ENCODE assay signal across 8 cellular contexts in the genomic region with DNA sequence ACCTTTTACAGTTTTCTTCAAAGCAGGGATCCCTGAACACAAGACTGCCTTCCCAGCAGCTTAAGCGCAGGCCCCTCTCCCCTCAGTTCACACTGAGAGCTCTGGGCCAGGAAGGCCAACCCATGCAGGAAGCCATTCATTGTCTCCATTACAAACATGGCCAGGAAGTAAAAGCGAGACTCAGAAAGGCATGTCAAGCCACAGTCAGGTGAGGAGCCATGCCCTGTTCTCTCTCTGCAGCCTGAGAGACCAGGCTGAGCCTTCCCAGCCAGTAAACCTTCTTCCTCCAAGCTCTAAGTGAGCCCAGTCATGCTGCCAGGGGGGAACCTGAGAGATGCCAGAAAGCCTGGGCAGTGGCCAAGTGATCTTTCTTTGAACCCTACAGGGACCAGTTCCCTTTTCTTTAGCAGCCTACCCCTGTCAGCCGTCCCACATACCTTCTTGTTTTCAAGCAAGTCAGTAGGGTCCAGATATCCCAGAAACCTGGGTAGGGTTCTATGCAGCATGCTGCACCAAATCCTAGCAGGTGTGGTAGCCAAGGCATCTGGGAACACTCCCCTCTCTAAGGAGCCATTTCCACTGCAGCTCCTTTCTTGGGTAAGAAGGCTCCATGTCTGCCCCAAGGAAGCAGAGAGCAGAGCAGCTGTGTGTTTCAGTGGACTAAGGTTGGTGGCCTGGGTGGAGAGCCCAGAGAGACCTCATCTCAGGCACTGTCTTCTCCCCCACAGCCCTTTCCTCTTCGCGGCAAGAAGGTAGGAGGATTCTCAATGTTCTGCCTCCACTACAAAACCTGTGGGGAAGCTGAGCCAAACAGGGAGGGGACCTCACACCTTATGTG. TPM values are rescaled to one million over a fixed set of nuclear protein-coding genes. Genes with fewer than 3 reads are reported as not detected.
A peak's percentile ranks its signal among the peaks of the same experiment; 100 is the strongest.
DNase-seq lines count a peak whose midpoint lies in the region; ATAC-seq and TF ChIP-seq lines count a peak whose summit lies in the region.

No MANE protein-coding gene starts in this region.

- H3K4me1 Mint-ChIP-seq in CD14-positive monocyte (peaks cover 80% of the 10 kb centered on the region), HFFc6 (ENCODE audit: low read depth) (peaks cover 24% of the 10 kb centered on the region)
- H3K4me1 Mint-ChIP-seq in activated T-helper 2 cell treated with anti-CD3 and anti-CD28 coated beads, Interferon-gamma antibody, Interleukin-2, Interleukin-4, amounts not matched to agents 10 μg/mL and 5 μg/mL and 100 μg/mL, durations not matched to agents 14 hours and 24 hours and 36 hours (ENCODE audit: low read depth) = peaks cover 64% of the 10 kb centered on the region
- peaks cover 70 to 85% (median 78%) of the 10 kb centered on the region in 7 donors for H3K4me1 Mint-ChIP-seq in naive thymus-derived CD4-positive, alpha-beta T cell

- CTCF ChIA-PET in naive thymus-derived CD4-positive, alpha-beta T cell (lab: Charles Lee) = interaction anchor here (1.1 to 5.6 kb wide), 7 partner anchors 9 to 187 kb away, joined by 4 to 63 read pairs (median 6); no protein-coding TSS in a partner anchor

- no peaks in the 10 kb centered on the region for H3K9me3 ChIP-seq in naive thymus-derived CD4-positive, alpha-beta T cell (ENCODE audit: control insufficient read depth in 2 of 3, low read length in 3 of 3)

- H3K4me3 Mint-ChIP-seq in CD14-positive monocyte (peak overlapping the region; percentile 93 to 98), HFFc6 (no peak overlapping the region)
- peak overlapping the region; percentile 97 for H3K4me3 Mint-ChIP-seq in activated T-helper 2 cell treated with anti-CD3 and anti-CD28 coated beads, Interferon-gamma antibody, Interleukin-2, Interleukin-4, amounts not matched to agents 10 μg/mL and 5 μg/mL and 100 μg/mL, durations not matched to agents 14 hours and 24 hours and 36 hours (ENCODE audit: low read depth)
- H3K4me3 Mint-ChIP-seq in naive thymus-derived CD4-positive, alpha-beta T cell = peak overlapping the region; percentile 89 to 100 (median 98)

- H3K27ac Mint-ChIP-seq in CD14-positive monocyte (peak overlapping the region; percentile 95 to 98 (median 98)), HFFc6 (no peak overlapping the region)
- H3K27ac Mint-ChIP-seq in activated T-helper 2 cell treated with anti-CD3 and anti-CD28 coated beads, Interferon-gamma antibody, Interleukin-2, Interleukin-4, amounts not matched to agents 10 μg/mL and 5 μg/mL and 100 μg/mL, durations not matched to agents 14 hours and 24 hours and 36 hours = peak overlapping the region; percentile 97
- peak overlapping the region in 7 of 9 donors; percentile 90 to 99 (median 97) for H3K27ac Mint-ChIP-seq in naive thymus-derived CD4-positive, alpha-beta T cell

- no peak for TF ChIP-seq CTCF in CD14-positive monocyte (IDR thresholded peaks at IDR 0.05)
- TF ChIP-seq CTCF in HFFc6 (IDR thresholded peaks at IDR 0.05) = no peak

- H3K36me3 Mint-ChIP-seq in CD14-positive monocyte = peaks cover 40 to 42% of the 10 kb centered on the region in 2 donors
- H3K36me3 Mint-ChIP-seq in activated T-helper 2 cell treated with anti-CD3 and anti-CD28 coated beads, Interferon-gamma antibody, Interleukin-2, Interleukin-4, amounts not matched to agents 10 μg/mL and 5 μg/mL and 100 μg/mL, durations not matched to agents 14 hours and 24 hours and 36 hours (ENCODE audit: low read depth) = peaks cover 64% of the 10 kb centered on the region
- peaks cover 14 to 67% (median 37%) of the 10 kb centered on the region in 5 donors for H3K36me3 Mint-ChIP-seq in naive thymus-derived CD4-positive, alpha-beta T cell
- H3K36me3 Mint-ChIP-seq in HFFc6 (ENCODE audit: low read depth) = no peaks in the 10 kb centered on the region; the same call in 1 of the 2 replicates

- peaks cover 57 to 64% of the 10 kb centered on the region in 2 donors for H3K4me1 ChIP-seq in naive thymus-derived CD4-positive, alpha-beta T cell (ENCODE audit: control insufficient read depth in 2 of 2, insufficient read depth in 2 of 2, low read length in 2 of 2)

- peak overlapping the region; percentile 83 for H3K27ac ChIP-seq in naive thymus-derived CD4-positive, alpha-beta T cell (ENCODE audit: low read depth, low read length)

- POLR2A ChIA-PET in naive thymus-derived CD4-positive, alpha-beta T cell (lab: Charles Lee) = interaction anchor here (0.6 to 37.2 kb wide), 6 partner anchors 9 to 181 kb away, joined by 3 to 1558 read pairs (median 7); a partner anchor contains a TSS

- H3K9me3 Mint-ChIP-seq in CD14-positive monocyte = no peaks in the 10 kb centered on the region
- H3K9me3 Mint-ChIP-seq in activated T-helper 2 cell treated with anti-CD3 and anti-CD28 coated beads, Interferon-gamma antibody, Interleukin-2, Interleukin-4, amounts not matched to agents 10 μg/mL and 5 μg/mL and 100 μg/mL, durations not matched to agents 14 hours and 24 hours and 36 hours = no peaks in the 10 kb centered on the region
- H3K9me3 Mint-ChIP-seq in naive thymus-derived CD4-positive, alpha-beta T cell = no peaks in the 10 kb centered on the region
- no peaks in the 10 kb centered on the region for H3K9me3 Mint-ChIP-seq in HFFc6

- intact Hi-C loops in CD14-positive monocyte (cut with micrococcal nuclease) = no loop called here
- intact Hi-C loops in activated T-helper 2 cell treated with anti-CD3 and anti-CD28 coated beads, Interferon-gamma antibody, Interleukin-2, Interleukin-4, amounts not matched to agents 10 μg/mL and 5 μg/mL and 100 μg/mL, durations not matched to agents 14 hours and 24 hours and 36 hours (cut with micrococcal nuclease) = loop anchor here (1.0 kb wide), 2 partner anchors 11 to 27 kb away; a partner anchor contains a TSS
- intact Hi-C loops in naive thymus-derived CD4-positive, alpha-beta T cell (cut with micrococcal nuclease) = loop anchor here (1.0 to 10.0 kb wide), 6 partner anchors 9 to 1498 kb away; a partner anchor contains a TSS

- no peaks in the 10 kb centered on the region for H3K27me3 ChIP-seq in naive thymus-derived CD4-positive, alpha-beta T cell (ENCODE audit: control insufficient read depth in 2 of 2, insufficient read depth in 2 of 2, low read length in 2 of 2)

- H3K27me3 Mint-ChIP-seq in CD14-positive monocyte (ENCODE audit: low read depth in 3 of 3) (peaks cover 0 to 3% (median 0%) of the 10 kb centered on the region in 3 donors), HFFc6 (ENCODE audit: insufficient read depth) (no peaks in the 10 kb centered on the region; the same call in none of the 2 replicates)
- no peaks in the 10 kb centered on the region for H3K27me3 Mint-ChIP-seq in activated T-helper 2 cell treated with anti-CD3 and anti-CD28 coated beads, Interferon-gamma antibody, Interleukin-2, Interleukin-4, amounts not matched to agents 10 μg/mL and 5 μg/mL and 100 μg/mL, durations not matched to agents 14 hours and 24 hours and 36 hours (ENCODE audit: low read depth)
- H3K27me3 Mint-ChIP-seq in naive thymus-derived CD4-positive, alpha-beta T cell = no peaks in the 10 kb centered on the region

- ATAC-seq in GM19463 (IDR thresholded peaks at IDR 0.05; ENCODE audit: unreplicated experiment) = peak; percentile 21
- peak; percentile 48 for ATAC-seq in naive thymus-derived CD4-positive, alpha-beta T cell

- in situ Hi-C loops in KBM-7 (cut with MboI; ENCODE audit: low pct_unique_long_range_greater_than_20kb, low sequenced_read_pairs) = no loop called here

- peak overlapping the region; percentile 91 for H3K4me3 ChIP-seq in naive thymus-derived CD4-positive, alpha-beta T cell (ENCODE audit: low read length)

- peak; percentile 91 for DNase-seq in CD14-positive monocyte (ENCODE audit: low spot score)
- peak; percentile 72 for DNase-seq in KBM-7
- peak; percentile 32 for DNase-seq in activated T-helper 2 cell treated with anti-CD3 and anti-CD28 coated beads, Interferon-gamma antibody, Interleukin-2, Interleukin-4, amounts not matched to agents 10 μg/mL and 5 μg/mL and 100 μg/mL, durations not matched to agents 14 hours and 24 hours and 36 hours (ENCODE audit: low spot score)
- DNase-seq in naive thymus-derived CD4-positive, alpha-beta T cell = peak in 7 of 9 donors; percentile 34 to 55 (median 45)
- DNase-seq in NCI-H146 treated with DMSO at 0.1 percent for 48 hours (lab: John Stamatoyannopoulos, UW; ENCODE audit: unreplicated experiment) = no peak
- DNase-seq in HFFc6 = no peak
- no peak for DNase-seq in NCI-H345 (lab: John Stamatoyannopoulos, UW)

- peaks cover 18 to 38% (median 26%) of the 10 kb centered on the region in 3 experiments for H3K36me3 ChIP-seq in naive thymus-derived CD4-positive, alpha-beta T cell (ENCODE audit: control insufficient read depth in 2 of 3, insufficient read depth in 3 of 3, low read length in 3 of 3)

RNA-seq across cellular contexts. Expression of a gene that starts 1.0 kb away (rescaled TPM):
- 100 to 1,000 TPM in 1 of 2 donors, 10 to 100 TPM in 1; 89.3 to 111 TPM for polyA plus RNA-seq in CD14-positive monocyte
- total RNA-seq in activated T-helper 2 cell treated with anti-CD3 and anti-CD28 coated beads, Interferon-gamma antibody, Interleukin-2, Interleukin-4, amounts not matched to agents 10 μg/mL and 5 μg/mL and 100 μg/mL, durations not matched to agents 14 hours and 24 hours and 36 hours = 386 and 390 TPM in 2 replicates
- 100 to 1,000 TPM; 303 to 746 (median 450) TPM for total RNA-seq in naive thymus-derived CD4-positive, alpha-beta T cell
- polyA plus RNA-seq in naive thymus-derived CD4-positive, alpha-beta T cell = 100 to 1,000 TPM; 446 to 613 TPM
- under 1 TPM in 1 of 6 experiments, not detected in 5; 0.24 TPM for total RNA-seq in HFFc6 (2021; fragmentation: NEBNext Ultra II Directional; extraction: Animal tissue kit (Norgen Biotek cat#: 25700))

RNA-seq across cellular contexts. Expression of a gene that starts 27.5 kb away (rescaled TPM):
- under 1 TPM; 0.07 to 0.19 TPM for polyA plus RNA-seq in CD14-positive monocyte
- 2.8 and 3.0 TPM in 2 replicates for total RNA-seq in activated T-helper 2 cell treated with anti-CD3 and anti-CD28 coated beads, Interferon-gamma antibody, Interleukin-2, Interleukin-4, amounts not matched to agents 10 μg/mL and 5 μg/mL and 100 μg/mL, durations not matched to agents 14 hours and 24 hours and 36 hours
- total RNA-seq in naive thymus-derived CD4-positive, alpha-beta T cell = 1 to 10 TPM in 3 of 5 experiments, under 1 TPM in 2; 0.51 to 1.5 (median 1.3) TPM
- polyA plus RNA-seq in naive thymus-derived CD4-positive, alpha-beta T cell = under 1 TPM; 0.31 to 0.45 TPM
- 1 to 10 TPM; 1.8 to 2.7 (median 2.4) TPM for total RNA-seq in HFFc6 (2021; fragmentation: NEBNext Ultra II Directional; extraction: Animal tissue kit (Norgen Biotek cat#: 25700))

RNA-seq across cellular contexts. Expression of a gene that starts 49.1 kb away (rescaled TPM):
- polyA plus RNA-seq in CD14-positive monocyte = under 1 TPM; 0.21 to 0.62 TPM
- 0.25 TPM in 1 of 2 replicates, not detected in the other for total RNA-seq in activated T-helper 2 cell treated with anti-CD3 and anti-CD28 coated beads, Interferon-gamma antibody, Interleukin-2, Interleukin-4, amounts not matched to agents 10 μg/mL and 5 μg/mL and 100 μg/mL, durations not matched to agents 14 hours and 24 hours and 36 hours
- 1 to 10 TPM in 2 of 5 experiments, under 1 TPM in 2, not detected in 1; 0.30 to 2.3 (median 0.97) TPM for total RNA-seq in naive thymus-derived CD4-positive, alpha-beta T cell
- polyA plus RNA-seq in naive thymus-derived CD4-positive, alpha-beta T cell = 1 to 10 TPM in 1 of 2 donors, under 1 TPM in 1; 0.41 to 1.6 TPM
- total RNA-seq in HFFc6 (2021; fragmentation: NEBNext Ultra II Directional; extraction: Animal tissue kit (Norgen Biotek cat#: 25700)) = 1 to 10 TPM in 2 of 6 experiments, under 1 TPM in 4; 0.14 to 3.2 (median 0.28) TPM

RNA-seq across cellular contexts. Expression of a gene that starts 52.2 kb away (rescaled TPM):
- not detected for polyA plus RNA-seq in CD14-positive monocyte
- total RNA-seq in activated T-helper 2 cell treated with anti-CD3 and anti-CD28 coated beads, Interferon-gamma antibody, Interleukin-2, Interleukin-4, amounts not matched to agents 10 μg/mL and 5 μg/mL and 100 μg/mL, durations not matched to agents 14 hours and 24 hours and 36 hours = 8.2 and 8.6 TPM in 2 replicates
- 1 to 10 TPM in 1 of 5 experiments, under 1 TPM in 1, not detected in 3; 0.47 to 3.6 TPM for total RNA-seq in naive thymus-derived CD4-positive, alpha-beta T cell
- under 1 TPM; 0.18 to 0.54 TPM for polyA plus RNA-seq in naive thymus-derived CD4-positive, alpha-beta T cell
- total RNA-seq in HFFc6 (2021; fragmentation: NEBNext Ultra II Directional; extraction: Animal tissue kit (Norgen Biotek cat#: 25700)) = not detected

Comparison
In these comparisons a context has a peak if more than half of its experiments do, and no peak if none do; other contexts are left out.
1. DNase-seq: peak in CD14-positive monocyte (single experiment), KBM-7 (single experiment), activated T-helper 2 cell treated with anti-CD3 and anti-CD28 coated beads, Interferon-gamma antibody, Interleukin-2, Interleukin-4, amounts not matched to agents 10 μg/mL and 5 μg/mL and 100 μg/mL, durations not matched to agents 14 hours and 24 hours and 36 hours (single experiment) and naive thymus-derived CD4-positive, alpha-beta T cell (7 of 9); none in NCI-H146 treated with DMSO at 0.1 percent for 48 hours (single experiment), HFFc6 (single experiment) and NCI-H345 (single experiment).
2. RNA of a gene that starts 1.0 kb away (total RNA-seq): 303 to 746 TPM in naive thymus-derived CD4-positive, alpha-beta T cell and 386 to 390 TPM in activated T-helper 2 cell treated with anti-CD3 and anti-CD28 coated beads, Interferon-gamma antibody, Interleukin-2, Interleukin-4, amounts not matched to agents 10 μg/mL and 5 μg/mL and 100 μg/mL, durations not matched to agents 14 hours and 24 hours and 36 hours; 0.24 TPM in HFFc6; every median in the first group is over 100 times any median in the second.
3. intact Hi-C loops: an anchor here in activated T-helper 2 cell treated with anti-CD3 and anti-CD28 coated beads, Interferon-gamma antibody, Interleukin-2, Interleukin-4, amounts not matched to agents 10 μg/mL and 5 μg/mL and 100 μg/mL, durations not matched to agents 14 hours and 24 hours and 36 hours (1.0 kb wide) and naive thymus-derived CD4-positive, alpha-beta T cell (1.0 to 10.0 kb wide); none called in CD14-positive monocyte.